ENCODE assay signal across 15 cellular contexts in genomic region chr5:107705390-107706014, GRCh38. TPM values are rescaled to one million over a fixed set of nuclear protein-coding genes. Genes with fewer than 3 reads are reported as not detected.
DNase-seq lines count a peak whose midpoint lies in the region; ATAC-seq and TF ChIP-seq lines count a peak whose summit lies in the region.
"Had no signal": no experiment of that assay in that cellular context is flagged by ENCODE, and none has a peak within 500 bp of the region (broad histone marks: within the 10 kb centered on the region; RNA-seq: fewer than 3 reads in every experiment).

No MANE protein-coding gene starts in this region.

- TF ChIP-seq CTCF in endodermal cell (conservative IDR thresholded peaks at IDR 0.05) (no peak), osteoblast (IDR thresholded peaks at IDR 0.05; ENCODE audit: extremely low read depth, low read depth, low read length) (no peak), endothelial cell (IDR thresholded peaks at IDR 0.05; ENCODE audit: unreplicated experiment) (no peak)

- WGBS in endodermal cell (ENCODE audit: insufficient coverage in 1 of 2, insufficient read length in 1 of 2), 2 experiments, result 70 to 83% methylated on average over 1 to 5 of the region's 5 CpGs

- H3K27ac ChIP-seq in endodermal cell (ENCODE audit: low read depth, low read length), result peak overlapping the region; percentile 6
- no peak overlapping the region for H3K27ac ChIP-seq in osteoblast (ENCODE audit: low read depth, low read length)
- H3K27ac ChIP-seq: SK-N-MC, uterus had no signal

- H3K27me3 Mint-ChIP-seq in endodermal cell (ENCODE audit: insufficient read depth) (no peaks in the 10 kb centered on the region), endothelial cell (ENCODE audit: unreplicated experiment) (no peaks in the 10 kb centered on the region)

- H3K9me3 ChIP-seq in endodermal cell (ENCODE audit: control insufficient read depth, low read length), result peaks cover 7% of the 10 kb centered on the region
- no peaks in the 10 kb centered on the region for H3K9me3 ChIP-seq in osteoblast (ENCODE audit: low read depth, low read length)

- H3K4me3 ChIP-seq in endodermal cell (ENCODE audit: low read length) (no peak overlapping the region), osteoblast (ENCODE audit: insufficient read depth, low read length) (peak overlapping the region; percentile 66)
- H3K4me3 ChIP-seq: SK-N-MC, uterus had no signal

- peak overlapping the region; percentile 16 for H3K27ac Mint-ChIP-seq in endodermal cell
- H3K27ac Mint-ChIP-seq in endothelial cell (ENCODE audit: unreplicated experiment), result no peak overlapping the region
- H3K27ac Mint-ChIP-seq: activated T-cell treated with anti-CD3 and anti-CD28 coated beads, Interleukin-2, amount 50 U/mL, for 72 hours had no signal

- DNase-seq in EL (peak; percentile 48), NCI-H69 (lab: John Stamatoyannopoulos, UW) (peak; percentile 82), endodermal cell (no peak), osteoblast (ENCODE audit: insufficient read length, low spot score, missing footprints) (peak; percentile 58), endothelial cell (ENCODE audit: low spot score) (no peak)
- DNase-seq: activated CD4-positive, alpha-beta T cell treated with anti-CD3 and anti-CD28 coated beads for 1 hour; activated T-cell treated with anti-CD3 and anti-CD28 coated beads, Interleukin-2, amount 50 U/mL, for 72 hours; COR-L47; NCI-H510A; uterus had no signal

- H3K4me2 ChIP-seq in osteoblast (ENCODE audit: insufficient read depth, low read length), result peak overlapping the region; percentile 87

- no peaks in the 10 kb centered on the region for H3K36me3 ChIP-seq in endodermal cell (ENCODE audit: control insufficient read depth, insufficient read depth, low read length)
- no peaks in the 10 kb centered on the region for H3K36me3 ChIP-seq in osteoblast (ENCODE audit: insufficient read depth, low read length)
- H3K36me3 ChIP-seq: uterus had no signal

- no peak for ATAC-seq in activated CD4-positive, CD25-positive, alpha-beta regulatory T cell treated with anti-CD3 and anti-CD28 coated beads, Interleukin-2, amount 50 U/mL, for 24 hours
- ATAC-seq in GM18870 (IDR thresholded peaks at IDR 0.05; ENCODE audit: unreplicated experiment) (no peak), HG02884 (IDR thresholded peaks at IDR 0.05; ENCODE audit: unreplicated experiment) (no peak)
- ATAC-seq: activated T-cell treated with anti-CD3 and anti-CD28 coated beads, Interleukin-2, amount 50 U/mL, for 72 hours; sciatic nerve had no signal

- H3K27me3 ChIP-seq in endodermal cell (ENCODE audit: control insufficient read depth, insufficient read depth, low read length, poor library complexity, severe bottlenecking) (no peaks in the 10 kb centered on the region), osteoblast (ENCODE audit: insufficient read depth, low read length) (no peaks in the 10 kb centered on the region)
- H3K27me3 ChIP-seq: uterus had no signal

- peaks cover 2% of the 10 kb centered on the region for H3K36me3 Mint-ChIP-seq in endodermal cell (ENCODE audit: low read depth)
- H3K36me3 Mint-ChIP-seq in endothelial cell (ENCODE audit: low read depth, unreplicated experiment), result no peaks in the 10 kb centered on the region

- H3K4me1 Mint-ChIP-seq in endodermal cell, result peaks cover 10% of the 10 kb centered on the region
- peaks cover 5% of the 10 kb centered on the region for H3K4me1 Mint-ChIP-seq in endothelial cell (ENCODE audit: unreplicated experiment)

- peaks cover 15% of the 10 kb centered on the region for H3K9me3 Mint-ChIP-seq in endodermal cell
- no peaks in the 10 kb centered on the region for H3K9me3 Mint-ChIP-seq in endothelial cell (ENCODE audit: unreplicated experiment)

- H3K4me1 ChIP-seq in endodermal cell (ENCODE audit: control insufficient read depth, insufficient read depth, low read length), result peaks cover 3% of the 10 kb centered on the region
- peaks cover 6% of the 10 kb centered on the region for H3K4me1 ChIP-seq in osteoblast (ENCODE audit: insufficient read depth, low read length)
- H3K4me1 ChIP-seq: uterus had no signal

- H2AFZ ChIP-seq in osteoblast (ENCODE audit: low read length), result peak overlapping the region; percentile 89

- no peak overlapping the region for H3K9ac ChIP-seq in endodermal cell (ENCODE audit: extremely low read depth, low read length, poor library complexity, severe bottlenecking)

- no peaks in the 10 kb centered on the region for H4K20me1 ChIP-seq in osteoblast (ENCODE audit: insufficient read depth, low read length)

- H3K4me3 Mint-ChIP-seq in endodermal cell (peak overlapping the region; percentile 30), endothelial cell (ENCODE audit: unreplicated experiment) (no peak overlapping the region)
- H3K4me3 Mint-ChIP-seq: activated T-cell treated with anti-CD3 and anti-CD28 coated beads, Interleukin-2, amount 50 U/mL, for 72 hours had no signal

- no peaks in the 10 kb centered on the region for H3K79me2 ChIP-seq in osteoblast (ENCODE audit: insufficient read depth, low read length)

RNA-seq across cellular contexts. Expression of gene EFNA5, which starts 34.8 kb away (rescaled TPM):
- total RNA-seq in endodermal cell, result 10 to 100 TPM; 53.3 to 63.1 TPM
- polyA plus RNA-seq in endodermal cell (2013, experiment 1 of 2), result 26.6 TPM
- 25.5 TPM for polyA plus RNA-seq in endodermal cell (2013, experiment 2 of 2)
- total RNA-seq in osteoblast, result 10.0 and 12.3 TPM in 2 replicates
- 8.8 TPM for total RNA-seq in endothelial cell (ENCODE audit: unreplicated experiment)

Comparison
In these comparisons a context has a peak if more than half of its experiments do, and no peak if none do; other contexts are left out.
1. DNase-seq: peak in EL (single experiment), NCI-H69 (single experiment) and osteoblast (single experiment); none in endodermal cell (single experiment) and endothelial cell (single experiment).